ENCODE assay signal across 1 cellular context in the genomic region with DNA sequence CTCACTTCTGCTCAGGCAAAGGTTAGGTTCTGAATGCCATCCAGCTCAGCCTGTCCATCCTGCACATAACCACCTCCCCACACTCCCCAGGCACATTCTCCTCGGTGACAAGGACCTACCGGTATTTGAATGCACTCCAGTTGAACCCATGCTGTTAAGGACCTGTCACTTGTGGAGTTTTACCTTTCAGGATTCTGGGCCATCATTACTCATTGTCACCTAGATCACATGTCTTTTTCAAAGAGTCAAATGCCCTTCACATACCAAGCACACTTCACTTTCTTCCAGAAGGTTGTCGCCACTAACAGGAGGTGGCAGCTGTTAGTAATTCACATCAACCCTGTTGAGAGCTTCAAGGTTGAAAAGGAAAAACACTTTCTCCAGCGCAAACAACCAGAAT.
TF ChIP-seq lines count a peak whose summit lies in the region.

No MANE protein-coding gene starts in this region.

TF ChIP-seq in H1, 55 proteins besides CTCF, POLR2A, EP300 and RAD21 (continued from another document):
- no peak for TF ChIP-seq CTBP2 (IDR thresholded peaks at IDR 0.05; ENCODE audit: borderline replicate concordance, insufficient read depth, insufficient read length, low read length)
- TF ChIP-seq SIRT6 (IDR thresholded peaks at IDR 0.05; ENCODE audit: low read length), result no peak
- no peak for TF ChIP-seq CBX5 (IDR thresholded peaks at IDR 0.05; ENCODE audit: low read depth, low read length)
- TF ChIP-seq, protein P1, sequence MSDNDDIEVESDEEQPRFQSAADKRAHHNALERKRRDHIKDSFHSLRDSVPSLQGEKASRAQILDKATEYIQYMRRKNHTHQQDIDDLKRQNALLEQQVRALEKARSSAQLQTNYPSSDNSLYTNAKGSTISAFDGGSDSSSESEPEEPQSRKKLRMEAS (IDR thresholded peaks at IDR 0.05), result no peak
- TF ChIP-seq, protein P2, sequence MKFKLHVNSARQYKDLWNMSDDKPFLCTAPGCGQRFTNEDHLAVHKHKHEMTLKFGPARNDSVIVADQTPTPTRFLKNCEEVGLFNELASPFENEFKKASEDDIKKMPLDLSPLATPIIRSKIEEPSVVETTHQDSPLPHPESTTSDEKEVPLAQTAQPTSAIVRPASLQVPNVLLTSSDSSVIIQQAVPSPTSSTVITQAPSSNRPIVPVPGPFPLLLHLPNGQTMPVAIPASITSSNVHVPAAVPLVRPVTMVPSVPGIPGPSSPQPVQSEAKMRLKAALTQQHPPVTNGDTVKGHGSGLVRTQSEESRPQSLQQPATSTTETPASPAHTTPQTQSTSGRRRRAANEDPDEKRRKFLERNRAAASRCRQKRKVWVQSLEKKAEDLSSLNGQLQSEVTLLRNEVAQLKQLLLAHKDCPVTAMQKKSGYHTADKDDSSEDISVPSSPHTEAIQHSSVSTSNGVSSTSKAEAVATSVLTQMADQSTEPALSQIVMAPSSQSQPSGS (IDR thresholded peaks at IDR 0.05; ENCODE audit: low read length), result no peak
- TF ChIP-seq FOSL1 (IDR thresholded peaks at IDR 0.05; ENCODE audit: insufficient read depth, low read depth, low read length), result no peak
- no peak for TF ChIP-seq NANOG (IDR thresholded peaks at IDR 0.05; ENCODE audit: insufficient read depth, low read depth, low read length, poor library complexity, severe bottlenecking)
